ENCODE assay signal across 1 cellular context in the genomic region with DNA sequence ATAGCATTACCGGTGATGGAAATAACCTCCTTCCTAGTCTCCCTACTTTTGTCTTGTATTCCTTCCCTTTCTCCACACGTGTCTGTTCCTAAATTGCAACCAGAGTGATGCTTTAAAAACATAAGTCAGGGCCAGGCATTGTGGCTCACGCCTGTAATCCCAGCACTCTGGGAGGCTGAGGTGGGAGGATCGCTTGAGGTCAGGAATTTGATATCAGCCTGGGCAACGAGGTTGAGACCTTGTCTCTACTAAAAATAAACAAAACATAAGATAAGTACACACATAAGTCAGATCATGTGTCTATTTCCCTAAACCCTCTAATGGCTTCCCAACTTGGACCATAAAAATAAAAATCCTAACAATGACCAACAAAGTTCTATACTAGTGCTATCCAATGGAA.
TF ChIP-seq lines count a peak whose summit lies in the region.

No MANE protein-coding gene starts in this region.

TF ChIP-seq in K562, 482 proteins besides CTCF, POLR2A, EP300 and RAD21:
- TF ChIP-seq, protein P1, sequence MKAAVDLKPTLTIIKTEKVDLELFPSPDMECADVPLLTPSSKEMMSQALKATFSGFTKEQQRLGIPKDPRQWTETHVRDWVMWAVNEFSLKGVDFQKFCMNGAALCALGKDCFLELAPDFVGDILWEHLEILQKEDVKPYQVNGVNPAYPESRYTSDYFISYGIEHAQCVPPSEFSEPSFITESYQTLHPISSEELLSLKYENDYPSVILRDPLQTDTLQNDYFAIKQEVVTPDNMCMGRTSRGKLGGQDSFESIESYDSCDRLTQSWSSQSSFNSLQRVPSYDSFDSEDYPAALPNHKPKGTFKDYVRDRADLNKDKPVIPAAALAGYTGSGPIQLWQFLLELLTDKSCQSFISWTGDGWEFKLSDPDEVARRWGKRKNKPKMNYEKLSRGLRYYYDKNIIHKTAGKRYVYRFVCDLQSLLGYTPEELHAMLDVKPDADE (conservative IDR thresholded peaks at IDR 0.05; ENCODE audit: control insufficient read depth, low read depth, low read length): no peak
- peak; percentile 26; the same call in 1 of the 2 replicates for TF ChIP-seq TCF3 (CRISPR knock-in tag; IDR thresholded peaks at IDR 0.05)
- TF ChIP-seq HMG20A (CRISPR knock-in tag; conservative IDR thresholded peaks at IDR 0.05): no peak
- TF ChIP-seq HDAC1 (IDR thresholded peaks at IDR 0.05): 0 out of 4 replicates have a peak, but pooled peaks of 1 of the 2 experiments have one; percentile 9
- 0 out of 2 replicates have a peak, but pooled peaks have one; percentile 26 for TF ChIP-seq CBFA2T3 (IDR thresholded peaks at IDR 0.05)
- TF ChIP-seq, protein P2, sequence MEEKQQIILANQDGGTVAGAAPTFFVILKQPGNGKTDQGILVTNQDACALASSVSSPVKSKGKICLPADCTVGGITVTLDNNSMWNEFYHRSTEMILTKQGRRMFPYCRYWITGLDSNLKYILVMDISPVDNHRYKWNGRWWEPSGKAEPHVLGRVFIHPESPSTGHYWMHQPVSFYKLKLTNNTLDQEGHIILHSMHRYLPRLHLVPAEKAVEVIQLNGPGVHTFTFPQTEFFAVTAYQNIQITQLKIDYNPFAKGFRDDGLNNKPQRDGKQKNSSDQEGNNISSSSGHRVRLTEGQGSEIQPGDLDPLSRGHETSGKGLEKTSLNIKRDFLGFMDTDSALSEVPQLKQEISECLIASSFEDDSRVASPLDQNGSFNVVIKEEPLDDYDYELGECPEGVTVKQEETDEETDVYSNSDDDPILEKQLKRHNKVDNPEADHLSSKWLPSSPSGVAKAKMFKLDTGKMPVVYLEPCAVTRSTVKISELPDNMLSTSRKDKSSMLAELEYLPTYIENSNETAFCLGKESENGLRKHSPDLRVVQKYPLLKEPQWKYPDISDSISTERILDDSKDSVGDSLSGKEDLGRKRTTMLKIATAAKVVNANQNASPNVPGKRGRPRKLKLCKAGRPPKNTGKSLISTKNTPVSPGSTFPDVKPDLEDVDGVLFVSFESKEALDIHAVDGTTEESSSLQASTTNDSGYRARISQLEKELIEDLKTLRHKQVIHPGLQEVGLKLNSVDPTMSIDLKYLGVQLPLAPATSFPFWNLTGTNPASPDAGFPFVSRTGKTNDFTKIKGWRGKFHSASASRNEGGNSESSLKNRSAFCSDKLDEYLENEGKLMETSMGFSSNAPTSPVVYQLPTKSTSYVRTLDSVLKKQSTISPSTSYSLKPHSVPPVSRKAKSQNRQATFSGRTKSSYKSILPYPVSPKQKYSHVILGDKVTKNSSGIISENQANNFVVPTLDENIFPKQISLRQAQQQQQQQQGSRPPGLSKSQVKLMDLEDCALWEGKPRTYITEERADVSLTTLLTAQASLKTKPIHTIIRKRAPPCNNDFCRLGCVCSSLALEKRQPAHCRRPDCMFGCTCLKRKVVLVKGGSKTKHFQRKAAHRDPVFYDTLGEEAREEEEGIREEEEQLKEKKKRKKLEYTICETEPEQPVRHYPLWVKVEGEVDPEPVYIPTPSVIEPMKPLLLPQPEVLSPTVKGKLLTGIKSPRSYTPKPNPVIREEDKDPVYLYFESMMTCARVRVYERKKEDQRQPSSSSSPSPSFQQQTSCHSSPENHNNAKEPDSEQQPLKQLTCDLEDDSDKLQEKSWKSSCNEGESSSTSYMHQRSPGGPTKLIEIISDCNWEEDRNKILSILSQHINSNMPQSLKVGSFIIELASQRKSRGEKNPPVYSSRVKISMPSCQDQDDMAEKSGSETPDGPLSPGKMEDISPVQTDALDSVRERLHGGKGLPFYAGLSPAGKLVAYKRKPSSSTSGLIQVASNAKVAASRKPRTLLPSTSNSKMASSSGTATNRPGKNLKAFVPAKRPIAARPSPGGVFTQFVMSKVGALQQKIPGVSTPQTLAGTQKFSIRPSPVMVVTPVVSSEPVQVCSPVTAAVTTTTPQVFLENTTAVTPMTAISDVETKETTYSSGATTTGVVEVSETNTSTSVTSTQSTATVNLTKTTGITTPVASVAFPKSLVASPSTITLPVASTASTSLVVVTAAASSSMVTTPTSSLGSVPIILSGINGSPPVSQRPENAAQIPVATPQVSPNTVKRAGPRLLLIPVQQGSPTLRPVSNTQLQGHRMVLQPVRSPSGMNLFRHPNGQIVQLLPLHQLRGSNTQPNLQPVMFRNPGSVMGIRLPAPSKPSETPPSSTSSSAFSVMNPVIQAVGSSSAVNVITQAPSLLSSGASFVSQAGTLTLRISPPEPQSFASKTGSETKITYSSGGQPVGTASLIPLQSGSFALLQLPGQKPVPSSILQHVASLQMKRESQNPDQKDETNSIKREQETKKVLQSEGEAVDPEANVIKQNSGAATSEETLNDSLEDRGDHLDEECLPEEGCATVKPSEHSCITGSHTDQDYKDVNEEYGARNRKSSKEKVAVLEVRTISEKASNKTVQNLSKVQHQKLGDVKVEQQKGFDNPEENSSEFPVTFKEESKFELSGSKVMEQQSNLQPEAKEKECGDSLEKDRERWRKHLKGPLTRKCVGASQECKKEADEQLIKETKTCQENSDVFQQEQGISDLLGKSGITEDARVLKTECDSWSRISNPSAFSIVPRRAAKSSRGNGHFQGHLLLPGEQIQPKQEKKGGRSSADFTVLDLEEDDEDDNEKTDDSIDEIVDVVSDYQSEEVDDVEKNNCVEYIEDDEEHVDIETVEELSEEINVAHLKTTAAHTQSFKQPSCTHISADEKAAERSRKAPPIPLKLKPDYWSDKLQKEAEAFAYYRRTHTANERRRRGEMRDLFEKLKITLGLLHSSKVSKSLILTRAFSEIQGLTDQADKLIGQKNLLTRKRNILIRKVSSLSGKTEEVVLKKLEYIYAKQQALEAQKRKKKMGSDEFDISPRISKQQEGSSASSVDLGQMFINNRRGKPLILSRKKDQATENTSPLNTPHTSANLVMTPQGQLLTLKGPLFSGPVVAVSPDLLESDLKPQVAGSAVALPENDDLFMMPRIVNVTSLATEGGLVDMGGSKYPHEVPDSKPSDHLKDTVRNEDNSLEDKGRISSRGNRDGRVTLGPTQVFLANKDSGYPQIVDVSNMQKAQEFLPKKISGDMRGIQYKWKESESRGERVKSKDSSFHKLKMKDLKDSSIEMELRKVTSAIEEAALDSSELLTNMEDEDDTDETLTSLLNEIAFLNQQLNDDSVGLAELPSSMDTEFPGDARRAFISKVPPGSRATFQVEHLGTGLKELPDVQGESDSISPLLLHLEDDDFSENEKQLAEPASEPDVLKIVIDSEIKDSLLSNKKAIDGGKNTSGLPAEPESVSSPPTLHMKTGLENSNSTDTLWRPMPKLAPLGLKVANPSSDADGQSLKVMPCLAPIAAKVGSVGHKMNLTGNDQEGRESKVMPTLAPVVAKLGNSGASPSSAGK (IDR thresholded peaks at IDR 0.05): no peak
- TF ChIP-seq KDM1A (IDR thresholded peaks at IDR 0.05): peak in 1 of 2 experiments; percentile 36; a peak in 1 of 4 replicates
TF ChIP-seq in K562: peak in this region for 4.
